ENCODE assay signal across 17 cellular contexts in the genomic region with DNA sequence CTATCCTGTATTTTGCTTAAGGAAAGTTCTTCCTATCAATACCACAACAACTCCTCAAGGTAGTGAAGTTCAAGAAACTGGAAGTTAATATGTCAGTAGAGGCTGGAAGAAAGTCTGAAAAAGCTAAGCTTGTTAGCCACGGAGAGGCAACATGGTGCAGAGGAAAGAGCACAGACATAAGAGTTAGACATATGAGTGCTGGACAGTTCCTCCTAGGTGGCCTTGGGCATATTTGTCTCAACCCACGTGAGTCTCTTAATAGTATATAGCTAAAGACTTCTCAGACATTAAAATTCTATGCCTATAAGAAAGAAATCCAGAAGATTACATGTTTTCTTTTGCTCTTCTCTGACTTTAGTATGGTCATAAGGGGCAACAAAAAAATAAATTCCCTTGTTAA. TPM values are rescaled to one million over a fixed set of nuclear protein-coding genes. Genes with fewer than 3 reads are reported as not detected.
DNase-seq lines count a peak whose midpoint lies in the region; ATAC-seq and TF ChIP-seq lines count a peak whose summit lies in the region.
"Had no signal": no experiment of that assay in that cellular context is flagged by ENCODE, and none has a peak within 500 bp of the region (broad histone marks: within the 10 kb centered on the region; RNA-seq: fewer than 3 reads in every experiment).

No MANE protein-coding gene starts in this region.

- H3K4me2 ChIP-seq in SK-N-SH, result no peak overlapping the region
- H3K4me2 ChIP-seq: BLaER1 had no signal

- DNase-seq in SK-N-SH (no peak), amniotic epithelial cell (ENCODE audit: low read depth) (peak; percentile 9), foreskin keratinocyte (no peak), Right ventricle myocardium inferior (ENCODE audit: missing footprints) (no peak), medulla oblongata (ENCODE audit: extremely low spot score) (no peak)
- DNase-seq: AML-193; Caco-2; CD8-positive, alpha-beta memory T cell; DND-41; GDM1; IMR-90 had no signal

- no peak for TF ChIP-seq CTCF in SK-N-SH (IDR thresholded peaks at IDR 0.05)
- TF ChIP-seq CTCF in foreskin keratinocyte (conservative IDR thresholded peaks at IDR 0.05), result no peak

- 41% methylated on average over 2 of the region's 2 CpGs for WGBS in SK-N-SH (ENCODE audit: low lambda C conversion rate)

- no peaks in the 10 kb centered on the region for H3K9me2 ChIP-seq in SK-N-SH

- ATAC-seq in SK-N-SH treated with all-trans-retinoic acid at 6 μM for 48 hours (no peak), foreskin keratinocyte (peak; percentile 32), Right ventricle myocardium inferior (no peak), HG03354 (IDR thresholded peaks at IDR 0.05; ENCODE audit: poor library complexity, severe bottlenecking, unreplicated experiment) (no peak)

- H3K4me3 ChIP-seq in SK-N-SH (ENCODE audit: low read depth in 2 of 2, low read length in 1 of 2), result no peak overlapping the region
- H3K4me3 ChIP-seq: BLaER1, HAP-1 had no signal

- H3K27ac ChIP-seq in SK-N-SH (ENCODE audit: low read depth in 2 of 2, low read length in 1 of 2), result no peak overlapping the region
- H3K27ac ChIP-seq in foreskin keratinocyte, result no peak overlapping the region
- H3K27ac ChIP-seq: 22Rv1, BLaER1 had no signal

- TF ChIP-seq EP300 in SK-N-SH (IDR thresholded peaks at IDR 0.05; ENCODE audit: borderline replicate concordance in 1 of 2, low read depth in 1 of 2, low read length in 1 of 2) (no peak), Ishikawa (IDR thresholded peaks at IDR 0.05; ENCODE audit: borderline replicate concordance) (no peak)

- H3K27me3 ChIP-seq in SK-N-SH (ENCODE audit: insufficient read depth) (no peaks in the 10 kb centered on the region), foreskin keratinocyte (no peaks in the 10 kb centered on the region)
- H3K27me3 ChIP-seq: BLaER1 had no signal

- no peaks in the 10 kb centered on the region for H3K9me3 ChIP-seq in SK-N-SH
- H3K9me3 ChIP-seq: BLaER1, Caco-2, HAP-1 had no signal

- H4K20me1 ChIP-seq in SK-N-SH (ENCODE audit: insufficient read depth), result no peaks in the 10 kb centered on the region
- H4K20me1 ChIP-seq: BLaER1 had no signal

- intact Hi-C loops in Right ventricle myocardium inferior (cut with DNase I), result no loop called here

- H3K79me2 ChIP-seq in SK-N-SH (ENCODE audit: insufficient read depth), result no peaks in the 10 kb centered on the region

- TF ChIP-seq RAD21 in SK-N-SH (IDR thresholded peaks at IDR 0.05; ENCODE audit: low read length), result no peak
- no peak for TF ChIP-seq RAD21 in Ishikawa (IDR thresholded peaks at IDR 0.05; ENCODE audit: low read depth)

- H3K9ac ChIP-seq in SK-N-SH, result no peak overlapping the region
- H3K9ac ChIP-seq: BLaER1 had no signal

- H3K4me1 ChIP-seq in SK-N-SH (ENCODE audit: control insufficient read depth in 1 of 2, insufficient read depth in 2 of 2, low read depth in 1 of 2, low read length in 1 of 2) (no peaks in the 10 kb centered on the region), foreskin keratinocyte (no peaks in the 10 kb centered on the region)
- H3K4me1 ChIP-seq: BLaER1, Caco-2, HAP-1 had no signal

- H2AFZ ChIP-seq in SK-N-SH (ENCODE audit: low read depth), result no peak overlapping the region

- CTCF ChIA-PET in SK-N-SH (lab: Yijun Ruan, JAX), result no interaction called here

- POLR2A ChIA-PET in SK-N-SH (lab: Yijun Ruan, JAX), result no interaction called here

- no peaks in the 10 kb centered on the region for H3F3A ChIP-seq in SK-N-SH (replicated peaks; ENCODE audit: insufficient read depth)

- no peaks in the 10 kb centered on the region for H3K36me3 ChIP-seq in SK-N-SH (replicated peaks in 1 of 2; ENCODE audit: control insufficient read depth in 1 of 2, insufficient read depth in 2 of 2, low read length in 1 of 2)
- H3K36me3 ChIP-seq: BLaER1, HAP-1 had no signal

TF ChIP-seq in SK-N-SH, 30 proteins besides CTCF, POLR2A, EP300 and RAD21 (continues in another document):
- TF ChIP-seq MEF2A (IDR thresholded peaks at IDR 0.05; ENCODE audit: borderline replicate concordance, low read depth), result no peak
- TF ChIP-seq, protein P1, sequence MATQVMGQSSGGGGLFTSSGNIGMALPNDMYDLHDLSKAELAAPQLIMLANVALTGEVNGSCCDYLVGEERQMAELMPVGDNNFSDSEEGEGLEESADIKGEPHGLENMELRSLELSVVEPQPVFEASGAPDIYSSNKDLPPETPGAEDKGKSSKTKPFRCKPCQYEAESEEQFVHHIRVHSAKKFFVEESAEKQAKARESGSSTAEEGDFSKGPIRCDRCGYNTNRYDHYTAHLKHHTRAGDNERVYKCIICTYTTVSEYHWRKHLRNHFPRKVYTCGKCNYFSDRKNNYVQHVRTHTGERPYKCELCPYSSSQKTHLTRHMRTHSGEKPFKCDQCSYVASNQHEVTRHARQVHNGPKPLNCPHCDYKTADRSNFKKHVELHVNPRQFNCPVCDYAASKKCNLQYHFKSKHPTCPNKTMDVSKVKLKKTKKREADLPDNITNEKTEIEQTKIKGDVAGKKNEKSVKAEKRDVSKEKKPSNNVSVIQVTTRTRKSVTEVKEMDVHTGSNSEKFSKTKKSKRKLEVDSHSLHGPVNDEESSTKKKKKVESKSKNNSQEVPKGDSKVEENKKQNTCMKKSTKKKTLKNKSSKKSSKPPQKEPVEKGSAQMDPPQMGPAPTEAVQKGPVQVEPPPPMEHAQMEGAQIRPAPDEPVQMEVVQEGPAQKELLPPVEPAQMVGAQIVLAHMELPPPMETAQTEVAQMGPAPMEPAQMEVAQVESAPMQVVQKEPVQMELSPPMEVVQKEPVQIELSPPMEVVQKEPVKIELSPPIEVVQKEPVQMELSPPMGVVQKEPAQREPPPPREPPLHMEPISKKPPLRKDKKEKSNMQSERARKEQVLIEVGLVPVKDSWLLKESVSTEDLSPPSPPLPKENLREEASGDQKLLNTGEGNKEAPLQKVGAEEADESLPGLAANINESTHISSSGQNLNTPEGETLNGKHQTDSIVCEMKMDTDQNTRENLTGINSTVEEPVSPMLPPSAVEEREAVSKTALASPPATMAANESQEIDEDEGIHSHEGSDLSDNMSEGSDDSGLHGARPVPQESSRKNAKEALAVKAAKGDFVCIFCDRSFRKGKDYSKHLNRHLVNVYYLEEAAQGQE (IDR thresholded peaks at IDR 0.05; ENCODE audit: low read depth, low read length), result peak; percentile 86

TF ChIP-seq in SK-N-SH treated with all-trans-retinoic acid at 6 μM for 48 hours, 23 proteins besides CTCF, POLR2A, EP300 and RAD21 (continues in another document):
- TF ChIP-seq GLIS3 (CRISPR knock-in tag; IDR thresholded peaks at IDR 0.05) (no peak), ZNF8 (CRISPR knock-in tag; IDR thresholded peaks at IDR 0.05) (no peak), ISL1 (CRISPR knock-in tag; IDR thresholded peaks at IDR 0.05) (no peak), SNAI2 (CRISPR knock-in tag; IDR thresholded peaks at IDR 0.05) (no peak), CSDC2 (CRISPR knock-in tag; IDR thresholded peaks at IDR 0.05) (no peak), ZFP3 (CRISPR knock-in tag; IDR thresholded peaks at IDR 0.05) (no peak), RARB (CRISPR knock-in tag; IDR thresholded peaks at IDR 0.05) (no peak), ZNF565 (CRISPR knock-in tag; conservative IDR thresholded peaks at IDR 0.05; ENCODE audit: low read depth) (no peak)
- TF ChIP-seq, protein P2, sequence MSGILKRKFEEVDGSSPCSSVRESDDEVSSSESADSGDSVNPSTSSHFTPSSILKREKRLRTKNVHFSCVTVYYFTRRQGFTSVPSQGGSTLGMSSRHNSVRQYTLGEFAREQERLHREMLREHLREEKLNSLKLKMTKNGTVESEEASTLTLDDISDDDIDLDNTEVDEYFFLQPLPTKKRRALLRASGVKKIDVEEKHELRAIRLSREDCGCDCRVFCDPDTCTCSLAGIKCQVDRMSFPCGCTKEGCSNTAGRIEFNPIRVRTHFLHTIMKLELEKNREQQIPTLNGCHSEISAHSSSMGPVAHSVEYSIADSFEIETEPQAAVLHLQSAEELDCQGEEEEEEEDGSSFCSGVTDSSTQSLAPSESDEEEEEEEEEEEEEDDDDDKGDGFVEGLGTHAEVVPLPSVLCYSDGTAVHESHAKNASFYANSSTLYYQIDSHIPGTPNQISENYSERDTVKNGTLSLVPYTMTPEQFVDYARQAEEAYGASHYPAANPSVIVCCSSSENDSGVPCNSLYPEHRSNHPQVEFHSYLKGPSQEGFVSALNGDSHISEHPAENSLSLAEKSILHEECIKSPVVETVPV (CRISPR knock-in tag; IDR thresholded peaks at IDR 0.05), result no peak

TF ChIP-seq in Ishikawa, 13 proteins besides CTCF, POLR2A, EP300 and RAD21 (continues in another document):
- TF ChIP-seq CEBPB (IDR thresholded peaks at IDR 0.05) (no peak), TCF12 (IDR thresholded peaks at IDR 0.05; ENCODE audit: low read depth) (no peak), FOXM1 (IDR thresholded peaks at IDR 0.05; ENCODE audit: borderline replicate concordance, low read depth) (no peak), ZBTB7A (IDR thresholded peaks at IDR 0.05; ENCODE audit: low read depth) (no peak), TAF1 (IDR thresholded peaks at IDR 0.05; ENCODE audit: low read depth) (no peak)
- TF ChIP-seq, protein P1 (IDR thresholded peaks at IDR 0.05; ENCODE audit: low read depth), result peak; percentile 80

RNA-seq across cellular contexts. Expression of gene RRP15, which starts 22.8 kb away (rescaled TPM):
- 2.1 and 2.8 TPM in 2 replicates for polyA plus RNA-seq in SK-N-SH (2012; rRNA removed)
- 3.1 and 4.9 TPM in 2 replicates for polyA plus RNA-seq in SK-N-SH (2012; cell fraction: cytosol; rRNA removed)
- polyA plus RNA-seq in SK-N-SH (2012; cell fraction: nucleus; rRNA removed), result 1.4 and 2.9 TPM in 2 replicates
- total RNA-seq in foreskin keratinocyte, result 27.5 and 36.9 TPM in 2 replicates
- polyA plus RNA-seq in foreskin keratinocyte, result 14.8 and 21.4 TPM in 2 replicates
- total RNA-seq in Right ventricle myocardium inferior, result 21.9 TPM
